ENCODE assay signal across 22 cellular contexts in the genomic region with DNA sequence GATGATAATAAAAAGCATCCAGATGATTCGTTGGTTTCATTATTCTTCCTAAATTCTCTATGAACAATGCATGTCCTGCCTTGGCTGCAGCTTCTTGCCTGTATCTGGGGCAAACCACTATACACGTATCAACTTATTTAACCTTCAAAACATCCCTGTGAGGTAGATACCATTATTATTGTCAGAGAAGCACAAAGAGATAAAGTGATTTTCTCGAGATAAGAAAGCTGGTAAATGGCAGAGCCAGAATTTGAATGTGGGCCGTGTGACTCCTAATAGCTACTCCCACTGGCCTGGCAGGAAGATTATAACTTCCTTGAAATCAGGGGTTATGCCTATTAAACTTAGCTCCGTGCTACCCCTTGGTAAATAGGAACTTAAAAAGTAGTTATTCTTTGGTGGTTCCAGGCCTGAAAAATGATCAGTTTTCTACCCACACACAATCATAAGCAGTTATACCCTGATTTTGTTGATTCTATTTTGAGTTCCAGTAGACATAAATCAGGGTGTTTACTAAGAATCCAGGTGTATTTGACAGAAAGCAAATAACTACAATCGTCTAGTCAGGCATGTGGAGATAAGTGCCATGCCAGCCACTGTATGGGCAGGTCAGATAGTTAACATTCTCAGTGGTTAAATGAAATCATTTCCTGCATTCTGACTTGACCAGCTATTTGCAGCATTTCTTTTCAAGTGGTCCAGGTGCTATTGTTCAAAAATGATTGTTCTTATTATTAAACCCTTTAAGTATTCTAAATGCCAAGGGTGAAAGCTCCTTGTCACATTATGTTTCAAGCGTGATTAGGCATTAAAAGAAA.
DNase-seq lines count a peak whose midpoint lies in the region; ATAC-seq and TF ChIP-seq lines count a peak whose summit lies in the region.
"Had no signal": no experiment of that assay in that cellular context is flagged by ENCODE, and none has a peak within 500 bp of the region (broad histone marks: within the 10 kb centered on the region; RNA-seq: fewer than 3 reads in every experiment).

No MANE protein-coding gene starts in this region.

- H4K8ac ChIP-seq in mesendoderm (ENCODE audit: low read depth, low read length) = no peak overlapping the region

- no peak overlapping the region for H2BK5ac ChIP-seq in mesendoderm (ENCODE audit: low read length)

- H3K23ac ChIP-seq in mesendoderm (ENCODE audit: low read length) = no peak overlapping the region

- TF ChIP-seq CTCF in tibial nerve (IDR thresholded peaks at IDR 0.05) = no peak

- no peak overlapping the region for H3K4ac ChIP-seq in mesendoderm (ENCODE audit: low read depth, low read length)

- H2BK15ac ChIP-seq in mesendoderm (replicated peaks; ENCODE audit: low read depth) = no peak overlapping the region

- DNase-seq in DMS53 (lab: John Stamatoyannopoulos, UW) = peak; percentile 60
- peak; percentile 20 for DNase-seq in NCI-H2227 (lab: John Stamatoyannopoulos, UW; ENCODE audit: unreplicated experiment)
- DNase-seq in astrocyte of the hippocampus (ENCODE audit: low read depth, low spot score) = peak; percentile 80
- peak; percentile 42 for DNase-seq in mesendoderm
- no peak for DNase-seq in tibial nerve (ENCODE audit: low spot score in 2 of 2)
- DNase-seq in T-helper 2 cell treated with Interferon-gamma antibody and Interleukin-4, amounts not matched to agents 5 μg/mL and 100 μg/mL, for 36 hours (ENCODE audit: low spot score) = no peak
- no peak for DNase-seq in COLO829 (ENCODE audit: low spot score)
- DNase-seq: activated CD4-positive, alpha-beta memory T cell treated with anti-CD3 and anti-CD28 coated beads, Interleukin-2, amount 10 ng/mL, durations not matched to agents 7 days and 5 days; activated CD4-positive, CD25-positive, alpha-beta regulatory T cell; activated naive CD4-positive, alpha-beta T cell treated with anti-CD3 and anti-CD28 coated beads for 36 hours; activated T-cell treated with anti-CD3 and anti-CD28 coated beads, Interleukin-2, amount 50 U/mL, for 1 hour; effector memory CD8-positive, alpha-beta T cell; lower lobe of right lung; NCI-H1694; NCI-H446 treated with DMSO at 0.1 percent for 48 hours; occipital lobe; stimulated activated naive CD4-positive, alpha-beta T cell; T-helper 17 cell had no signal

- H3K56ac ChIP-seq in mesendoderm (ENCODE audit: low read length) = no peak overlapping the region

- no peaks in the 10 kb centered on the region for H3K27me3 Mint-ChIP-seq in T-helper 2 cell treated with Interferon-gamma antibody and Interleukin-4, amounts not matched to agents 5 μg/mL and 100 μg/mL, for 36 hours (ENCODE audit: low read depth)
- H3K27me3 Mint-ChIP-seq: activated CD4-positive, alpha-beta memory T cell treated with anti-CD3 and anti-CD28 coated beads, Interleukin-2, amount 10 ng/mL, durations not matched to agents 7 days and 5 days; effector memory CD8-positive, alpha-beta T cell; T-helper 17 cell had no signal

- no peaks in the 10 kb centered on the region for H3K36me3 Mint-ChIP-seq in T-helper 2 cell treated with Interferon-gamma antibody and Interleukin-4, amounts not matched to agents 5 μg/mL and 100 μg/mL, for 36 hours (ENCODE audit: low read depth)

- no peaks in the 10 kb centered on the region for H3K4me1 Mint-ChIP-seq in T-helper 2 cell treated with Interferon-gamma antibody and Interleukin-4, amounts not matched to agents 5 μg/mL and 100 μg/mL, for 36 hours (ENCODE audit: low read depth)
- H3K4me1 Mint-ChIP-seq: activated CD4-positive, alpha-beta memory T cell treated with anti-CD3 and anti-CD28 coated beads, Interleukin-2, amount 10 ng/mL, durations not matched to agents 7 days and 5 days; T-helper 17 cell had no signal

- no peak overlapping the region for H3K4me3 Mint-ChIP-seq in T-helper 2 cell treated with Interferon-gamma antibody and Interleukin-4, amounts not matched to agents 5 μg/mL and 100 μg/mL, for 36 hours
- H3K4me3 Mint-ChIP-seq: activated CD4-positive, alpha-beta memory T cell treated with anti-CD3 and anti-CD28 coated beads, Interleukin-2, amount 10 ng/mL, durations not matched to agents 7 days and 5 days; activated naive CD4-positive, alpha-beta T cell treated with anti-CD3 and anti-CD28 coated beads for 36 hours; effector memory CD8-positive, alpha-beta T cell; T-helper 17 cell had no signal

- no peak overlapping the region for H2AK5ac ChIP-seq in mesendoderm (ENCODE audit: low read length)

- H3K27ac Mint-ChIP-seq in T-helper 2 cell treated with Interferon-gamma antibody and Interleukin-4, amounts not matched to agents 5 μg/mL and 100 μg/mL, for 36 hours = no peak overlapping the region
- H3K27ac Mint-ChIP-seq: activated CD4-positive, alpha-beta memory T cell treated with anti-CD3 and anti-CD28 coated beads, Interleukin-2, amount 10 ng/mL, durations not matched to agents 7 days and 5 days; activated naive CD4-positive, alpha-beta T cell treated with anti-CD3 and anti-CD28 coated beads for 36 hours; effector memory CD8-positive, alpha-beta T cell; T-helper 17 cell had no signal

- H3K27ac ChIP-seq in mesendoderm (ENCODE audit: low read depth, low read length) (no peak overlapping the region), tibial nerve (no peak overlapping the region)
- H3K27ac ChIP-seq: lower lobe of right lung had no signal

- H3K4me2 ChIP-seq in mesendoderm (ENCODE audit: low read length) = no peak overlapping the region

- H3K9me3 Mint-ChIP-seq in T-helper 2 cell treated with Interferon-gamma antibody and Interleukin-4, amounts not matched to agents 5 μg/mL and 100 μg/mL, for 36 hours = no peaks in the 10 kb centered on the region
- H3K9me3 Mint-ChIP-seq: activated naive CD4-positive, alpha-beta T cell treated with anti-CD3 and anti-CD28 coated beads for 36 hours had no signal

- no peak overlapping the region for H3K18ac ChIP-seq in mesendoderm (ENCODE audit: low read length)

- H3K4me1 ChIP-seq in mesendoderm (ENCODE audit: control insufficient read depth, low read depth, low read length) = no peaks in the 10 kb centered on the region
- H3K4me1 ChIP-seq in tibial nerve = peaks cover 0 to 2% (median 0%) of the 10 kb centered on the region in 4 donors
- H3K4me1 ChIP-seq: HAP-1, lower lobe of right lung had no signal

- TF ChIP-seq EP300 in tibial nerve (IDR thresholded peaks at IDR 0.05) = no peak

- H3K9ac ChIP-seq in mesendoderm (ENCODE audit: low read length) = no peak overlapping the region

- H3K79me1 ChIP-seq in mesendoderm (ENCODE audit: low read length) = no peaks in the 10 kb centered on the region

- H3K36me3 ChIP-seq in mesendoderm (ENCODE audit: control insufficient read depth, insufficient read depth, low read length) (no peaks in the 10 kb centered on the region), tibial nerve (no peaks in the 10 kb centered on the region)
- H3K36me3 ChIP-seq: HAP-1, lower lobe of right lung had no signal

- H3K9me3 ChIP-seq in tibial nerve = no peaks in the 10 kb centered on the region
- H3K9me3 ChIP-seq: HAP-1, lower lobe of right lung had no signal

- ATAC-seq in HG02571 (IDR thresholded peaks at IDR 0.05; ENCODE audit: unreplicated experiment) = no peak
- ATAC-seq: effector memory CD8-positive, alpha-beta T cell; Right ventricle myocardium inferior; sciatic nerve; T-helper 17 cell had no signal

- no peak overlapping the region for H2BK120ac ChIP-seq in mesendoderm (ENCODE audit: low read depth, low read length)

- TF ChIP-seq POLR2A in tibial nerve (IDR thresholded peaks at IDR 0.05) = no peak

- no CpG with 5 or more reads among the region's 7 CpGs for WGBS in mesendoderm (ENCODE audit: extremely low coverage, insufficient coverage, low lambda C conversion rate)
- 75 to 81% methylated on average over 7 of the region's 7 CpGs for WGBS in tibial nerve, 2 donors

- H3K27me3 ChIP-seq in mesendoderm (ENCODE audit: insufficient read depth, low read length, poor library complexity) = no peaks in the 10 kb centered on the region
- no peaks in the 10 kb centered on the region for H3K27me3 ChIP-seq in tibial nerve

- no peak overlapping the region for H3K4me3 ChIP-seq in mesendoderm (ENCODE audit: low read length)
- no peak overlapping the region for H3K4me3 ChIP-seq in tibial nerve
- H3K4me3 ChIP-seq: HAP-1, lower lobe of right lung had no signal

- no peak overlapping the region for H4K5ac ChIP-seq in mesendoderm (ENCODE audit: low read length)

- no peaks in the 10 kb centered on the region for H3K79me2 ChIP-seq in mesendoderm (ENCODE audit: control insufficient read depth, insufficient read depth, low read length)

Comparison
In these comparisons a context has a peak if more than half of its experiments do, and no peak if none do; other contexts are left out.
1. DNase-seq: peak in DMS53 (single experiment), NCI-H2227 (single experiment), astrocyte of the hippocampus (single experiment) and mesendoderm (single experiment); none in tibial nerve (0 of 2), T-helper 2 cell treated with Interferon-gamma antibody and Interleukin-4, amounts not matched to agents 5 μg/mL and 100 μg/mL, for 36 hours (single experiment) and COLO829 (single experiment).